ENCODE assay signal across 1 cellular context in genomic region chr3:48739955-48740823, GRCh38.
A peak's percentile ranks its signal among the peaks of the same experiment; 100 is the strongest.
TF ChIP-seq lines count a peak whose summit lies in the region.

No MANE protein-coding gene starts in this region.

TF ChIP-seq in HEK293, 187 proteins besides CTCF, POLR2A, EP300 and RAD21 (continued from another document):
- TF ChIP-seq TCF7L2 (IDR thresholded peaks at IDR 0.05; ENCODE audit: borderline replicate concordance, low read depth, low read length): no peak
- 0 out of 2 replicates have a peak, but pooled peaks have one; percentile 72 for TF ChIP-seq ZNF785 (tag by site-specific recombination; IDR thresholded peaks at IDR 0.05)
- TF ChIP-seq ZNF76 (tag by site-specific recombination; IDR thresholded peaks at IDR 0.05; ENCODE audit: borderline replicate concordance, low read depth): 0 out of 2 replicates have a peak, but pooled peaks have one; percentile 49
- no peak for TF ChIP-seq RBAK (tag by site-specific recombination; IDR thresholded peaks at IDR 0.05)
- no peak for TF ChIP-seq ATF2 (tag by site-specific recombination; IDR thresholded peaks at IDR 0.05; ENCODE audit: low read depth)
- TF ChIP-seq INSM2 (tag by site-specific recombination; IDR thresholded peaks at IDR 0.05): no peak
- no peak for TF ChIP-seq ZSCAN30 (tag by site-specific recombination; IDR thresholded peaks at IDR 0.05)
- no peak for TF ChIP-seq GFI1B (tag by site-specific recombination; IDR thresholded peaks at IDR 0.05)
